In genomic region chr6:17012421-17013225, GRCh38 we compare ENCODE assay signal across 10 cellular contexts.
DNase-seq lines count a peak whose midpoint lies in the region; ATAC-seq, FAIRE-seq and TF ChIP-seq lines count a peak whose summit lies in the region.
"Had no signal": no experiment of that assay in that cellular context is flagged by ENCODE, and none has a peak within 500 bp of the region (broad histone marks: within the 10 kb centered on the region; RNA-seq: fewer than 3 reads in every experiment).

No MANE protein-coding gene starts in this region.

- H3K79me1 ChIP-seq in mesendoderm (ENCODE audit: low read length) = no peaks in the 10 kb centered on the region

- no peak for TF ChIP-seq EP300 in HepG2 (IDR thresholded peaks at IDR 0.05; ENCODE audit: low read depth in 2 of 2, low read length in 2 of 2)
- TF ChIP-seq EP300 in HepG2 (CRISPR knock-in tag; IDR thresholded peaks at IDR 0.05; ENCODE audit: borderline replicate concordance) = no peak
- TF ChIP-seq EP300 in esophagus muscularis mucosa (IDR thresholded peaks at IDR 0.05) = no peak

- no peaks in the 10 kb centered on the region for H3K4me1 ChIP-seq in HepG2 (ENCODE audit: insufficient read depth, low read length)
- H3K4me1 ChIP-seq in right lobe of liver = no peaks in the 10 kb centered on the region
- peaks cover 0 to 29% (median 18%) of the 10 kb centered on the region in 4 donors for H3K4me1 ChIP-seq in esophagus muscularis mucosa
- no peaks in the 10 kb centered on the region for H3K4me1 ChIP-seq in mesendoderm (ENCODE audit: control insufficient read depth, low read depth, low read length)
- no peaks in the 10 kb centered on the region for H3K4me1 ChIP-seq in BE2C
- H3K4me1 ChIP-seq: BLaER1 treated with 17β-estradiol and CSF1 and Interleukin-3, amounts not matched to agents 10 nM and 100 nM had no signal

- CTCF ChIA-PET in HepG2 (lab: Yijun Ruan, JAX; ENCODE audit: low intra/inter-chr PET ratio, low total read pairs) = no interaction called here

- POLR2A ChIA-PET in HepG2 (lab: Yijun Ruan, JAX) = no interaction called here

- TF ChIP-seq RAD21 in HepG2 (CRISPR knock-in tag; IDR thresholded peaks at IDR 0.05) = no peak

- H3K9ac ChIP-seq in HepG2 (ENCODE audit: insufficient read depth, low read depth, low read length) (no peak overlapping the region), mesendoderm (ENCODE audit: low read length) (no peak overlapping the region)
- H3K9ac ChIP-seq: BLaER1 treated with 17β-estradiol and CSF1 and Interleukin-3, amounts not matched to agents 10 nM and 100 nM had no signal

- H3K27me3 ChIP-seq in HepG2 (ENCODE audit: control insufficient read depth in 1 of 2, insufficient read depth in 2 of 2, low read length in 2 of 2) (peaks cover 0 to 6% of the 10 kb centered on the region in 2 experiments; a peak in 2 of 5 replicates), right lobe of liver (no peaks in the 10 kb centered on the region), esophagus muscularis mucosa (no peaks in the 10 kb centered on the region), mesendoderm (ENCODE audit: insufficient read depth, low read length, poor library complexity) (no peaks in the 10 kb centered on the region), BE2C (no peaks in the 10 kb centered on the region)

- no peak overlapping the region for H2BK15ac ChIP-seq in mesendoderm (replicated peaks; ENCODE audit: low read depth)

- H3K4ac ChIP-seq in mesendoderm (ENCODE audit: low read depth, low read length) = no peak overlapping the region

- no peak overlapping the region for H3K4me3 ChIP-seq in HepG2 (replicated peaks in 1 of 3; ENCODE audit: insufficient read depth in 1 of 3, low read depth in 2 of 3, low read length in 3 of 3)
- no peak overlapping the region for H3K4me3 ChIP-seq in right lobe of liver
- peak overlapping the region in 3 of 4 donors; percentile 18 to 34 (median 33) for H3K4me3 ChIP-seq in esophagus muscularis mucosa
- no peak overlapping the region for H3K4me3 ChIP-seq in mesendoderm (ENCODE audit: low read length)
- H3K4me3 ChIP-seq in BE2C (ENCODE audit: low read depth, low read length) = no peak overlapping the region
- H3K4me3 ChIP-seq: BLaER1 treated with 17β-estradiol and CSF1 and Interleukin-3, amounts not matched to agents 10 nM and 100 nM had no signal

- H3K36me3 ChIP-seq in HepG2 (replicated peaks in 1 of 2; ENCODE audit: control insufficient read depth in 1 of 2, insufficient read depth in 2 of 2, low read length in 2 of 2) = no peaks in the 10 kb centered on the region
- H3K36me3 ChIP-seq in right lobe of liver = no peaks in the 10 kb centered on the region
- H3K36me3 ChIP-seq in esophagus muscularis mucosa = no peaks in the 10 kb centered on the region
- no peaks in the 10 kb centered on the region for H3K36me3 ChIP-seq in mesendoderm (ENCODE audit: control insufficient read depth, insufficient read depth, low read length)
- H3K36me3 ChIP-seq in BE2C = no peaks in the 10 kb centered on the region
- H3K36me3 ChIP-seq: BLaER1 treated with 17β-estradiol and CSF1 and Interleukin-3, amounts not matched to agents 10 nM and 100 nM had no signal

- in situ Hi-C loops in HepG2 (cut with HindIII; ENCODE audit: extremely low pct_ligation_motif_present, low pct_unique_long_range_greater_than_20kb) = no loop called here

- no peak overlapping the region for H3K23ac ChIP-seq in mesendoderm (ENCODE audit: low read length)

- no peaks in the 10 kb centered on the region for H3K79me2 ChIP-seq in HepG2 (ENCODE audit: insufficient read depth, low read length)
- H3K79me2 ChIP-seq in mesendoderm (ENCODE audit: control insufficient read depth, insufficient read depth, low read length) = no peaks in the 10 kb centered on the region

- intact Hi-C loops in HepG2 (cut with micrococcal nuclease; ENCODE audit: unreplicated experiment) (no loop called here), right lobe of liver (cut with DNase I) (no loop called here), esophagus muscularis mucosa (cut with DNase I) (loop anchor here (10.0 kb wide), 1 partner anchor 72 kb away; no protein-coding TSS in a partner anchor)

- H3K9me3 ChIP-seq in HepG2 (ENCODE audit: low read length) (no peaks in the 10 kb centered on the region), right lobe of liver (no peaks in the 10 kb centered on the region), esophagus muscularis mucosa (no peaks in the 10 kb centered on the region), BE2C (no peaks in the 10 kb centered on the region)

- TF ChIP-seq CTCF in HepG2 (CRISPR knock-in tag; IDR thresholded peaks at IDR 0.05) (0 out of 2 replicates have a peak, but pooled peaks have one; percentile 8), right lobe of liver (IDR thresholded peaks at IDR 0.05) (no peak), esophagus muscularis mucosa (IDR thresholded peaks at IDR 0.05) (peak; percentile 38 to 41 (median 38)), BE2C (IDR thresholded peaks at IDR 0.05; ENCODE audit: low read depth, low read length) (no peak)

- no peak overlapping the region for H4K5ac ChIP-seq in mesendoderm (ENCODE audit: low read length)

- H4K20me1 ChIP-seq in HepG2 (ENCODE audit: insufficient read depth, low read length) = no peaks in the 10 kb centered on the region
- H4K20me1 ChIP-seq: BLaER1 treated with 17β-estradiol and CSF1 and Interleukin-3, amounts not matched to agents 10 nM and 100 nM had no signal

- H2AFZ ChIP-seq in HepG2 (ENCODE audit: low read length) = no peak overlapping the region

- FAIRE-seq in HepG2 (lab: Jason Lieb, UNC) = no peak

- H3K56ac ChIP-seq in mesendoderm (ENCODE audit: low read length) = no peak overlapping the region

- H3K4me2 ChIP-seq in HepG2 (ENCODE audit: low read depth, low read length) (no peak overlapping the region), mesendoderm (ENCODE audit: low read length) (no peak overlapping the region)
- H3K4me2 ChIP-seq: BLaER1 treated with 17β-estradiol and CSF1 and Interleukin-3, amounts not matched to agents 10 nM and 100 nM had no signal

- 33% methylated on average over 12 of the region's 12 CpGs for WGBS in HepG2 (ENCODE audit: low lambda C conversion rate)
- WGBS in right lobe of liver (ENCODE audit: insufficient coverage, low coverage, low lambda C conversion rate, missing lambda C conversion rate) = 55% methylated on average over 11 of the region's 12 CpGs
- 37% methylated on average over 12 of the region's 12 CpGs for WGBS in esophagus muscularis mucosa
- WGBS in mesendoderm (ENCODE audit: extremely low coverage, insufficient coverage, low lambda C conversion rate) = no CpG with 5 or more reads among the region's 12 CpGs

- H3K27ac ChIP-seq in HepG2 (ENCODE audit: extremely low read length, insufficient read depth, low read length) = no peak overlapping the region
- no peak overlapping the region for H3K27ac ChIP-seq in right lobe of liver
- H3K27ac ChIP-seq in esophagus muscularis mucosa (replicated peaks in 1 of 4) = peak overlapping the region; percentile 74 to 85 (median 77)
- H3K27ac ChIP-seq in mesendoderm (ENCODE audit: low read depth, low read length) = no peak overlapping the region
- H3K27ac ChIP-seq: BLaER1 treated with 17β-estradiol and CSF1 and Interleukin-3, amounts not matched to agents 10 nM and 100 nM had no signal

- no peak overlapping the region for H2BK120ac ChIP-seq in mesendoderm (ENCODE audit: low read depth, low read length)

- ATAC-seq in HepG2 (peak; percentile 35; the same call in 1 of the 3 replicates), right lobe of liver (no peak), GM21423 (IDR thresholded peaks at IDR 0.05; ENCODE audit: unreplicated experiment) (no peak), HG02973 (IDR thresholded peaks at IDR 0.05; ENCODE audit: unreplicated experiment) (no peak)

- no peak overlapping the region for H4K8ac ChIP-seq in mesendoderm (ENCODE audit: low read depth, low read length)

- TF ChIP-seq POLR2A in HepG2 (IDR thresholded peaks at IDR 0.05; ENCODE audit: insufficient read depth in 1 of 2, low read depth in 2 of 2, low read length in 2 of 2) (no peak), right lobe of liver (IDR thresholded peaks at IDR 0.05) (no peak), esophagus muscularis mucosa (IDR thresholded peaks at IDR 0.05; ENCODE audit: low read depth) (no peak)

- no TSS peak for BruUV-seq in HepG2 (replicated peaks; lab: Mats Ljungman, UMichigan)

- no peak overlapping the region for H2AK5ac ChIP-seq in mesendoderm (ENCODE audit: low read length)

- no peak overlapping the region for H2BK5ac ChIP-seq in mesendoderm (ENCODE audit: low read length)

- H3K18ac ChIP-seq in mesendoderm (ENCODE audit: low read length) = no peak overlapping the region

- DNase-seq in HepG2 (ENCODE audit: low spot score) = no peak
- DNase-seq in right lobe of liver = no peak
- DNase-seq in esophagus muscularis mucosa (ENCODE audit: extremely low spot score) = peak; percentile 92
- peak; percentile 90 for DNase-seq in mesendoderm
- DNase-seq in BE2C = no peak
- no peak for DNase-seq in NOMO-1 (lab: John Stamatoyannopoulos, UW; ENCODE audit: unreplicated experiment in 2 of 2)
- DNase-seq: SHP77 treated with DMSO at 0.1 percent for 48 hours had no signal

TF ChIP-seq in HepG2, 621 proteins besides CTCF, POLR2A, EP300 and RAD21 (continues in another document):
- TF ChIP-seq, protein P1, sequence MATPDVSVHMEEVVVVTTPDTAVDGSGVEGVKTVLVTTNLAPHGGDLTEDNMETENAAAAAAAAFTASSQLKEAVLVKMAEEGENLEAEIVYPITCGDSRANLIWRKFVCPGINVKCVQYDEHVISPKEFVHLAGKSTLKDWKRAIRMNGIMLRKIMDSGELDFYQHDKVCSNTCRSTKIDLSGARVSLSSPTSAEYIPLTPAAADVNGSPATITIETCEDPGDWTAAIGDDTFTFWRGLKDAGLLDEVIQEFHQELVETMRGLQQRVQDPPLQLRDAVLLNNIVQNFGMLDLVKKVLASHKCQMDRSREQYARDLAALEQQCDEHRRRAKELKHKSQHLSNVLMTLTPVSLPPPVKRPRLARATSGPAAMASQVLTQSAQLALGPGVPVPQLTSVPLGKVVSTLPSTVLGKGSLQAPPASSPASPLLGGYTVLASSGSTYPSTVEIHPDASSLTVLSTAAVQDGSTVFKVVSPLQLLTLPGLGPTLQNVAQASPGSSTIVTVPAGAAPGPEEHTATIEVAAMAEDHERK (CRISPR knock-in tag; IDR thresholded peaks at IDR 0.05; ENCODE audit: low read depth) = no peak
- TF ChIP-seq MED13 (CRISPR knock-in tag; IDR thresholded peaks at IDR 0.05) (no peak), ZNF317 (CRISPR knock-in tag; IDR thresholded peaks at IDR 0.05) (no peak), NCOR1 (IDR thresholded peaks at IDR 0.05; ENCODE audit: borderline replicate concordance, low read length) (no peak), ADNP (CRISPR knock-in tag; IDR thresholded peaks at IDR 0.05) (no peak), TBX3 (IDR thresholded peaks at IDR 0.05; ENCODE audit: borderline replicate concordance) (no peak), RFX5 (IDR thresholded peaks at IDR 0.05; ENCODE audit: low read depth, low read length) (no peak)

Comparison
In these comparisons a context has a peak if more than half of its experiments do, and no peak if none do; other contexts are left out.
1. CTCF ChIP-seq: peak in HepG2 (single experiment) and esophagus muscularis mucosa (3 of 3); none in right lobe of liver (0 of 4) and BE2C (single experiment).
2. DNase-seq: peak in esophagus muscularis mucosa (single experiment) and mesendoderm (single experiment); none in HepG2 (single experiment), right lobe of liver (0 of 3), BE2C (single experiment) and NOMO-1 (0 of 2).
3. H3K27ac ChIP-seq: peak in esophagus muscularis mucosa (4 of 4); none in HepG2 (single experiment), right lobe of liver (0 of 3) and mesendoderm (single experiment).
4. H3K4me3 ChIP-seq: peak in esophagus muscularis mucosa (3 of 4); none in HepG2 (0 of 3), right lobe of liver (0 of 3), mesendoderm (single experiment) and BE2C (single experiment).